ENCODE assay signal across 18 cellular contexts in the genomic region with DNA sequence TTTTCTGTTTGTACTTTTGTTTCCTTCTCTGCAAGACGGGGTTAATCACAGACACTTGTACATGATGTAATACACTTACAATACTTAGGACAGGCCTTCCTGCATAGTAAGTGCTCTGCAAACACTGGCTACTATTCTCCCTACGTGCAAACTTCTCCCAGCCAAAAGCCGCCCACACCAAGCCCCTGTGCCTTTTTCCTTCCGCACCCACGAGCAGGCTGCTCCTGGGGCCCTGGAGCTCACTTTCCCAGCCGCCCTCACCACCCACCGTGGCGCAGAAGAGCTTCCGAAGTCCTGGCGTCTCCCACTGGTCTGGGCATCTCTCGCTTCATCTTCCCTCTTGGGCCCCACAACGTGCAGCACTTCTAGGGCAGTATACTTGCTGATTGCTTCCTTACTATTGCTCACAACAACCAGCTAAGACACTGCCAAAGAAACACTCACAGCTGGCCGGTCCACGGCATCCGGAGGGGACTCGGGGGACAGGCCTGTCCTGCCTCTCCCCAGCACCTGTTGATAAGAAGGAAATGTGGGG. TPM values are rescaled to one million over a fixed set of nuclear protein-coding genes. Genes with fewer than 3 reads are reported as not detected.
A peak's percentile ranks its signal among the peaks of the same experiment; 100 is the strongest.
DNase-seq lines count a peak whose midpoint lies in the region; ATAC-seq, FAIRE-seq and TF ChIP-seq lines count a peak whose summit lies in the region.
"Had no signal": no experiment of that assay in that cellular context is flagged by ENCODE, and none has a peak within 500 bp of the region (broad histone marks: within the 10 kb centered on the region; RNA-seq: fewer than 3 reads in every experiment).

No MANE protein-coding gene starts in this region.

- WGBS in K562 (ENCODE audit: insufficient coverage, low coverage, missing lambda C conversion rate), result 14% methylated on average over 15 of the region's 16 CpGs

- CTCF ChIA-PET in K562 (lab: Yijun Ruan, JAX; ENCODE audit: low intra/inter-chr PET ratio), result no interaction called here

- TF ChIP-seq EP300 in K562 (IDR thresholded peaks at IDR 0.05; ENCODE audit: low read length), result no peak; the same call in 1 of the 2 replicates

- H3K27me3 Mint-ChIP-seq in activated T-cell treated with anti-CD3 and anti-CD28 coated beads, Interleukin-2, amount 50 U/mL, for 4 hours (ENCODE audit: low read depth), result no peaks in the 10 kb centered on the region
- H3K27me3 Mint-ChIP-seq: activated CD8-positive, alpha-beta memory T cell treated with anti-CD3 and anti-CD28 coated beads, Interleukin-2, amount 10 ng/mL, durations not matched to agents 7 days and 5 days; activated naive CD4-positive, alpha-beta T cell treated with anti-CD3 and anti-CD28 coated beads, Interleukin-2, amount 10 ng/mL, durations not matched to agents 7 days and 5 days; B cell had no signal

- no peak for FAIRE-seq in K562 (lab: Jason Lieb, UNC)
- FAIRE-seq: endothelial cell of umbilical vein, GM12878 had no signal

- no peaks in the 10 kb centered on the region for H3K36me3 Mint-ChIP-seq in activated T-cell treated with anti-CD3 and anti-CD28 coated beads, Interleukin-2, amount 50 U/mL, for 4 hours (ENCODE audit: insufficient read depth)
- H3K36me3 Mint-ChIP-seq: activated naive CD4-positive, alpha-beta T cell treated with anti-CD3 and anti-CD28 coated beads, Interleukin-2, amount 10 ng/mL, durations not matched to agents 7 days and 5 days had no signal

- POLR2A ChIA-PET in K562 (lab: Yijun Ruan, JAX), result interaction anchor here (0.6 to 1.6 kb wide), 3 partner anchors 11 to 85 kb away, joined by 3 read pairs; no protein-coding TSS in a partner anchor

- in situ Hi-C loops in K562 (cut with MboI), result no loop called here

- intact Hi-C loops in K562 (cut with micrococcal nuclease), result no loop called here

- H3K4me1 Mint-ChIP-seq in activated T-cell treated with anti-CD3 and anti-CD28 coated beads, Interleukin-2, amount 50 U/mL, for 4 hours (ENCODE audit: low read depth), result no peaks in the 10 kb centered on the region
- H3K4me1 Mint-ChIP-seq: activated CD8-positive, alpha-beta memory T cell treated with anti-CD3 and anti-CD28 coated beads, Interleukin-2, amount 10 ng/mL, durations not matched to agents 7 days and 5 days; activated naive CD4-positive, alpha-beta T cell treated with anti-CD3 and anti-CD28 coated beads, Interleukin-2, amount 10 ng/mL, durations not matched to agents 7 days and 5 days; B cell had no signal

- H3K27me3 ChIP-seq in K562 (ENCODE audit: control insufficient read depth in 2 of 2, insufficient read depth in 2 of 2, low read length in 2 of 2) (peaks cover 9 to 48% of the 10 kb centered on the region in 2 experiments; a peak in 3 of 5 replicates), right atrium auricular region (no peaks in the 10 kb centered on the region), skeletal muscle tissue (ENCODE audit: control insufficient read depth in 3 of 3, insufficient read depth in 3 of 3, low read length in 3 of 3) (no peaks in the 10 kb centered on the region)
- H3K27me3 ChIP-seq: neutrophil had no signal

- BruUV-seq in K562 (replicated peaks; lab: Mats Ljungman, UMichigan), result no TSS peak

- peak; percentile 16 for DNase-seq in DMS79 (lab: John Stamatoyannopoulos, UW)
- DNase-seq in K562 (ENCODE audit: extremely low read depth in 1 of 4, low spot score in 3 of 4), result no peak
- DNase-seq in right atrium auricular region (ENCODE audit: low spot score), result no peak
- DNase-seq in activated T-cell treated with anti-CD3 and anti-CD28 coated beads, Interleukin-2, amount 50 U/mL, for 4 hours, result no peak
- no peak for DNase-seq in T-helper 2 cell
- DNase-seq in NCI-H2171 (lab: John Stamatoyannopoulos, UW), result no peak
- DNase-seq: activated CD8-positive, alpha-beta memory T cell treated with anti-CD3 and anti-CD28 coated beads, Interleukin-2, amount 10 ng/mL, durations not matched to agents 7 days and 5 days; activated naive CD4-positive, alpha-beta T cell treated with anti-CD3 and anti-CD28 coated beads, Interleukin-2, amount 10 ng/mL, durations not matched to agents 7 days and 5 days; NCI-H2081; NK-92 treated with Interleukin-12 subunit alpha and Interleukin-12 subunit beta, amount 100 ng/mL, for 24 hours; stimulated activated CD4-positive, alpha-beta T cell treated with anti-CD3 and anti-CD28 coated beads, Interleukin-12 subunit alpha, Interleukin-12 subunit beta, amount 100 ng/mL, for 4 hours had no signal

- H3K36me3 ChIP-seq in K562 (ENCODE audit: control insufficient read depth, insufficient read depth, low read length), result no peaks in the 10 kb centered on the region
- H3K36me3 ChIP-seq in right atrium auricular region, result no peaks in the 10 kb centered on the region
- H3K36me3 ChIP-seq in skeletal muscle tissue (ENCODE audit: control insufficient read depth in 3 of 3, insufficient read depth in 3 of 3, low read length in 3 of 3), result no peaks in the 10 kb centered on the region
- H3K36me3 ChIP-seq: neutrophil had no signal

- no peak for TF ChIP-seq CTCF in K562 (IDR thresholded peaks at IDR 0.05 in 2 of 3, conservative IDR thresholded peaks at IDR 0.05 in 1 of 3; ENCODE audit: insufficient read depth in 2 of 3, low read depth in 1 of 3, low read length in 3 of 3)
- no peak for TF ChIP-seq CTCF in right atrium auricular region (IDR thresholded peaks at IDR 0.05)

- H3K4me1 ChIP-seq in K562 (replicated peaks in 1 of 2; ENCODE audit: control insufficient read depth in 2 of 2, insufficient read depth in 2 of 2, low read length in 2 of 2) (no peaks in the 10 kb centered on the region), right atrium auricular region (peaks cover 0 to 27% of the 10 kb centered on the region in 2 donors), skeletal muscle tissue (ENCODE audit: control insufficient read depth in 3 of 3, insufficient read depth in 3 of 3, low read length in 3 of 3) (peaks cover 16 to 26% (median 24%) of the 10 kb centered on the region in 3 donors)

- no peak for TF ChIP-seq RAD21 in K562 (CRISPR knock-in tag; conservative IDR thresholded peaks at IDR 0.05 in 1 of 2, IDR thresholded peaks at IDR 0.05 in 1 of 2)

- no peak overlapping the region for H3K4me2 ChIP-seq in K562 (ENCODE audit: insufficient read depth, low read length)

- H3K9ac ChIP-seq in K562 (ENCODE audit: insufficient read depth in 1 of 2, low read depth in 2 of 2, low read length in 2 of 2), result no peak overlapping the region
- H3K9ac ChIP-seq in skeletal muscle tissue (ENCODE audit: low read depth in 1 of 3, low read length in 3 of 3), result peak overlapping the region in 2 of 3 donors; percentile 38 to 45

- H3K9me1 ChIP-seq in K562 (ENCODE audit: control insufficient read depth, insufficient read depth, low read length), result peaks cover 2% of the 10 kb centered on the region

- H3K4me3 Mint-ChIP-seq in activated T-cell treated with anti-CD3 and anti-CD28 coated beads, Interleukin-2, amount 50 U/mL, for 4 hours, result no peak overlapping the region
- H3K4me3 Mint-ChIP-seq: activated CD8-positive, alpha-beta memory T cell treated with anti-CD3 and anti-CD28 coated beads, Interleukin-2, amount 10 ng/mL, durations not matched to agents 7 days and 5 days; activated naive CD4-positive, alpha-beta T cell treated with anti-CD3 and anti-CD28 coated beads, Interleukin-2, amount 10 ng/mL, durations not matched to agents 7 days and 5 days; B cell had no signal

- H3K9me3 Mint-ChIP-seq in activated T-cell treated with anti-CD3 and anti-CD28 coated beads, Interleukin-2, amount 50 U/mL, for 4 hours, result no peaks in the 10 kb centered on the region
- H3K9me3 Mint-ChIP-seq: activated naive CD4-positive, alpha-beta T cell treated with anti-CD3 and anti-CD28 coated beads, Interleukin-2, amount 10 ng/mL, durations not matched to agents 7 days and 5 days had no signal

- no peak overlapping the region for H3K4me3 ChIP-seq in K562
- no peak overlapping the region for H3K4me3 ChIP-seq in right atrium auricular region
- H3K4me3 ChIP-seq in skeletal muscle tissue (ENCODE audit: low read length in 3 of 3), result peak overlapping the region in 1 of 3 donors; percentile 2
- H3K4me3 ChIP-seq: GM12878 had no signal

- H3K79me2 ChIP-seq in K562 (ENCODE audit: control insufficient read depth, insufficient read depth, low read length), result no peaks in the 10 kb centered on the region

- no peak for TF ChIP-seq POLR2A in K562 (conservative IDR thresholded peaks at IDR 0.05)

- no peaks in the 10 kb centered on the region for H3K9me3 ChIP-seq in K562 (replicated peaks; ENCODE audit: control insufficient read depth, insufficient read depth, low read depth, low read length)
- no peaks in the 10 kb centered on the region for H3K9me3 ChIP-seq in right atrium auricular region
- no peaks in the 10 kb centered on the region for H3K9me3 ChIP-seq in skeletal muscle tissue (ENCODE audit: control insufficient read depth in 3 of 3, low read length in 3 of 3)
- H3K9me3 ChIP-seq: neutrophil had no signal

- no peak overlapping the region; the same call in 1 of the 2 replicates for H2AFZ ChIP-seq in K562 (ENCODE audit: low read depth, low read length)

- H4K20me1 ChIP-seq in K562 (replicated peaks; ENCODE audit: control insufficient read depth, insufficient read depth, low read length), result no peaks in the 10 kb centered on the region; the same call in 1 of the 2 replicates

- peak; percentile 72 for ATAC-seq in K562
- ATAC-seq in activated T-cell treated with anti-CD3 and anti-CD28 coated beads, Interleukin-2, amount 50 U/mL, for 4 hours, result no peak
- ATAC-seq in SK-N-SH treated with all-trans-retinoic acid at 6 μM for 48 hours, result no peak
- ATAC-seq: activated CD8-positive, alpha-beta memory T cell treated with anti-CD3 and anti-CD28 coated beads, Interleukin-2, amount 10 ng/mL, durations not matched to agents 7 days and 5 days; GM12878 had no signal

- H3K27ac ChIP-seq in K562 (ENCODE audit: extremely low read depth, low read depth, low read length) (no peak overlapping the region), right atrium auricular region (peak overlapping the region; percentile 55 to 66), skeletal muscle tissue (ENCODE audit: low read depth, low read length) (peak overlapping the region; percentile 38)
- H3K27ac ChIP-seq: neutrophil, VCaP had no signal

RNA-seq across cellular contexts. Expression of gene GPR157, which starts 22.5 kb away (rescaled TPM):
- 0.12 and 0.14 TPM in 2 replicates for total RNA-seq in K562 (2011; cell fraction: chromatin; rRNA removed; ENCODE audit: low replicate concordance)
- 0.26 and 1.2 TPM in 2 replicates for total RNA-seq in K562 (2011; cell fraction: nucleolus; rRNA removed)
- 0.22 and 0.61 TPM in 2 replicates for total RNA-seq in K562 (2011; cell fraction: nucleoplasm; rRNA removed)
- total RNA-seq in K562 (2014; rRNA removed) (0.08 TPM in 1 of 2 replicates, not detected in the other), K562 (2014; rRNA removed; fragmentation: Illumina TruSeq; extraction: Trizol) (0.03 TPM in 1 of 2 replicates, not detected in the other), K562 (2015; rRNA removed; fragmentation: Illumina TruSeq; extraction: Trizol) (0.04 TPM in 2 replicates), K562 (2021) (0.18 and 0.87 TPM in 2 replicates), right atrium auricular region (10 to 100 TPM; 10.3 to 13.0 TPM), skeletal muscle tissue (2.6 TPM)
- polyA plus RNA-seq in K562 (2011; rRNA removed) (0.04 TPM in 1 of 2 replicates, not detected in the other), K562 (2014; fragmentation: Illumina TruSeq; extraction: Trizol) (0.03 and 0.04 TPM in 2 replicates), K562 (2014; fragmentation: Nextera tagmentation; extraction: Ambion mirVana) (not detected), K562 (2014; rRNA removed) (0.01 and 0.05 TPM in 2 replicates)
- polyA plus RNA-seq in K562 (2011; cell fraction: cytosol; rRNA removed), result 0.01 and 0.06 TPM in 2 replicates
- 0.01 and 0.14 TPM in 2 replicates for polyA plus RNA-seq in K562 (2011; cell fraction: nucleus; rRNA removed)
- polyA plus RNA-seq in K562 (2012), result 0.19 and 1.0 TPM in 2 replicates
- polyA minus RNA-seq in K562 (2011; rRNA and poly(A)+ RNA removed), result 0.04 TPM in 1 of 2 replicates, not detected in the other
- 0.46 TPM in 1 of 2 replicates, not detected in the other for polyA minus RNA-seq in K562 (2011; cell fraction: cytosol; rRNA and poly(A)+ RNA removed)
- polyA minus RNA-seq in K562 (2011; cell fraction: nucleus; rRNA and poly(A)+ RNA removed), result 0.33 and 0.40 TPM in 2 replicates
- total RNA-seq in activated T-cell treated with anti-CD3 and anti-CD28 coated beads, Interleukin-2, amount 50 U/mL, for 4 hours, result 1 to 10 TPM; 1.5 to 5.3 (median 2.9) TPM

Comparison
In these comparisons a context has a peak if more than half of its experiments do, and no peak if none do; other contexts are left out.
1. H3K9ac ChIP-seq: peak in skeletal muscle tissue (2 of 3); none in K562 (0 of 2).